Comparison of ENCODE assay signal across 16 cellular contexts in the genomic region with DNA sequence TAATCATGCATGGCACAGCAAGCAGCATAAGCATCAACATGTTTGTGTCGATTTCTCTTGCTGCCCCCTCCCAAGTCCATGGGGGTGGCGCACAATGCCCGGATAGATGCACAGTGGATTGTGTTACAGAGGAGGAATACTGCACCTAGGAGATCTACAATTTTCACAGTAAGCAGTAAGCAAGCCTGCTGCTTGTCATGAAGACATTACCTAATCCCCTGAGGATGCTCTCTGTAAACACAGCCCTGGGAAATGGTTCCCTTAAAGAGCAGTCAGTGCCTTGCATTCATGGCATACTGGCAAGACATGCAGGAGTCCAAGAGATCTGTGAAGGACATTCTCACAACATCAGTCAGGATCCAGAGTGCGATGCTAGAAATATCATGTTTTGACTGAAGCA.
A peak's percentile ranks its signal among the peaks of the same experiment; 100 is the strongest.
DNase-seq lines count a peak whose midpoint lies in the region; ATAC-seq and TF ChIP-seq lines count a peak whose summit lies in the region.
"Had no signal": no experiment of that assay in that cellular context is flagged by ENCODE, and none has a peak within 500 bp of the region (broad histone marks: within the 10 kb centered on the region; RNA-seq: fewer than 3 reads in every experiment).

No MANE protein-coding gene starts in this region.

- H3K27me3 Mint-ChIP-seq in CD4-positive, alpha-beta memory T cell: no peaks in the 10 kb centered on the region
- no peaks in the 10 kb centered on the region for H3K27me3 Mint-ChIP-seq in activated naive CD4-positive, alpha-beta T cell treated with anti-CD3 and anti-CD28 coated beads for 36 hours (ENCODE audit: low read depth)
- H3K27me3 Mint-ChIP-seq: activated CD4-positive, alpha-beta T cell treated with anti-CD3 and anti-CD28 coated beads, Interleukin-2, amount 10 ng/mL, durations not matched to agents 24 days and 14 days had no signal

- peak overlapping the region in 1 of 7 donors; percentile 36 for H3K27ac Mint-ChIP-seq in CD4-positive, alpha-beta memory T cell
- H3K27ac Mint-ChIP-seq in activated naive CD4-positive, alpha-beta T cell treated with anti-CD3 and anti-CD28 coated beads for 36 hours: no peak overlapping the region
- H3K27ac Mint-ChIP-seq: activated CD4-positive, alpha-beta T cell treated with anti-CD3 and anti-CD28 coated beads, Interleukin-2, amount 10 ng/mL, durations not matched to agents 24 days and 14 days; mesothelial cell of epicardium had no signal

- TF ChIP-seq CTCF in astrocyte of the spinal cord (IDR thresholded peaks at IDR 0.05; ENCODE audit: low read depth, low read length): no peak

- H3K9me3 Mint-ChIP-seq in CD4-positive, alpha-beta memory T cell: peaks cover 0 to 2% (median 0%) of the 10 kb centered on the region in 8 donors
- no peaks in the 10 kb centered on the region for H3K9me3 Mint-ChIP-seq in activated naive CD4-positive, alpha-beta T cell treated with anti-CD3 and anti-CD28 coated beads for 36 hours
- H3K9me3 Mint-ChIP-seq: activated CD4-positive, alpha-beta T cell treated with anti-CD3 and anti-CD28 coated beads, Interleukin-2, amount 10 ng/mL, durations not matched to agents 24 days and 14 days had no signal

- H3K4me3 Mint-ChIP-seq in CD4-positive, alpha-beta memory T cell: no peak overlapping the region
- no peak overlapping the region for H3K4me3 Mint-ChIP-seq in activated naive CD4-positive, alpha-beta T cell treated with anti-CD3 and anti-CD28 coated beads for 36 hours
- H3K4me3 Mint-ChIP-seq: activated CD4-positive, alpha-beta T cell treated with anti-CD3 and anti-CD28 coated beads, Interleukin-2, amount 10 ng/mL, durations not matched to agents 24 days and 14 days; mesothelial cell of epicardium had no signal

- peaks cover 24% of the 10 kb centered on the region for H3K4me1 ChIP-seq in CD4-positive, alpha-beta memory T cell (ENCODE audit: insufficient read depth, low read length)

- no peaks in the 10 kb centered on the region for H3K27me3 ChIP-seq in CD4-positive, alpha-beta memory T cell (ENCODE audit: insufficient read depth, low read length)
- H3K27me3 ChIP-seq: SJCRH30, tibial artery had no signal

- H3K9me3 ChIP-seq in CD4-positive, alpha-beta memory T cell (ENCODE audit: control insufficient read depth in 1 of 2, low read length in 2 of 2): no peaks in the 10 kb centered on the region
- H3K9me3 ChIP-seq: SJCRH30, tibial artery had no signal

- ATAC-seq in GM19035 (IDR thresholded peaks at IDR 0.05; ENCODE audit: unreplicated experiment) (no peak), GM18907 (IDR thresholded peaks at IDR 0.05; ENCODE audit: unreplicated experiment) (no peak)
- ATAC-seq: GM12878 had no signal

- H3K36me3 Mint-ChIP-seq in CD4-positive, alpha-beta memory T cell: no peaks in the 10 kb centered on the region
- no peaks in the 10 kb centered on the region for H3K36me3 Mint-ChIP-seq in activated naive CD4-positive, alpha-beta T cell treated with anti-CD3 and anti-CD28 coated beads for 36 hours (ENCODE audit: low read depth)
- H3K36me3 Mint-ChIP-seq: mesothelial cell of epicardium had no signal

- no peaks in the 10 kb centered on the region for H3K36me3 ChIP-seq in CD4-positive, alpha-beta memory T cell (ENCODE audit: insufficient read depth, low read length)
- H3K36me3 ChIP-seq: SJCRH30, tibial artery had no signal

- intact Hi-C loops in CD4-positive, alpha-beta memory T cell (cut with micrococcal nuclease): no loop called here
- intact Hi-C loops in activated naive CD4-positive, alpha-beta T cell treated with anti-CD3 and anti-CD28 coated beads for 36 hours (cut with micrococcal nuclease): no loop called here

- no peak overlapping the region for H3K27ac ChIP-seq in CD4-positive, alpha-beta memory T cell (ENCODE audit: low read depth, low read length)
- H3K27ac ChIP-seq: coronary artery, SJCRH30, tibial artery had no signal

- POLR2A ChIA-PET in CD4-positive, alpha-beta memory T cell (lab: Charles Lee; ENCODE audit: partially characterized antibody): no interaction called here

- DNase-seq in EL (peak; percentile 37), NCI-H187 treated with DMSO at 0.1 percent for 48 hours (lab: John Stamatoyannopoulos, UW) (peak; percentile 66), astrocyte of the spinal cord (ENCODE audit: low read depth, low spot score) (peak; percentile 54), left kidney (ENCODE audit: low read depth, low spot score) (peak; percentile 44)
- DNase-seq in CD4-positive, alpha-beta memory T cell: no peak
- DNase-seq in activated naive CD4-positive, alpha-beta T cell treated with anti-CD3 and anti-CD28 coated beads for 36 hours: no peak
- DNase-seq: activated CD4-positive, alpha-beta T cell treated with anti-CD3 and anti-CD28 coated beads, Interleukin-2, amount 10 ng/mL, durations not matched to agents 24 days and 14 days; activated naive CD4-positive, alpha-beta T cell treated with anti-CD3 and anti-CD28 coated beads, Interleukin-2, amount 50 U/mL, for 16 hours; NCI-H2029; tibial artery had no signal

- CTCF ChIA-PET in CD4-positive, alpha-beta memory T cell (lab: Charles Lee; ENCODE audit: partially characterized antibody): no interaction called here
- CTCF ChIA-PET in activated naive CD4-positive, alpha-beta T cell treated with anti-CD3 and anti-CD28 coated beads for 36 hours (lab: Charles Lee): no interaction called here

- H3K4me1 Mint-ChIP-seq in CD4-positive, alpha-beta memory T cell: peaks cover 14 to 33% (median 20%) of the 10 kb centered on the region in 4 donors
- H3K4me1 Mint-ChIP-seq in activated naive CD4-positive, alpha-beta T cell treated with anti-CD3 and anti-CD28 coated beads for 36 hours (ENCODE audit: low read depth): peaks cover 6% of the 10 kb centered on the region

- H3K4me3 ChIP-seq in astrocyte of the spinal cord (ENCODE audit: low read depth, low read length): no peak overlapping the region
- H3K4me3 ChIP-seq in CD4-positive, alpha-beta memory T cell (ENCODE audit: low read length in 2 of 2): no peak overlapping the region
- H3K4me3 ChIP-seq: coronary artery, GM12878, SJCRH30, tibial artery had no signal

- in situ Hi-C loops in astrocyte of the spinal cord (cut with HindIII; ENCODE audit: low sequenced_read_pairs): no loop called here

Comparison
In these comparisons a context has a peak if more than half of its experiments do, and no peak if none do; other contexts are left out.
1. DNase-seq: peak in EL (single experiment), NCI-H187 treated with DMSO at 0.1 percent for 48 hours (single experiment), astrocyte of the spinal cord (single experiment) and left kidney (single experiment); none in CD4-positive, alpha-beta memory T cell (0 of 5) and activated naive CD4-positive, alpha-beta T cell treated with anti-CD3 and anti-CD28 coated beads for 36 hours (single experiment).